In genomic region chr20:50931306-50932015, GRCh38 we compare ENCODE assay signal across 8 cellular contexts. TPM values are rescaled to one million over a fixed set of nuclear protein-coding genes. Genes with fewer than 3 reads are reported as not detected.
DNase-seq lines count a peak whose midpoint lies in the region; ATAC-seq and TF ChIP-seq lines count a peak whose summit lies in the region.

Gene ADNP, minus strand, starts transcription at chr20:50931437. Its CDS starts 27,441 bp downstream, at chr20:50903996.

- H3K4me1 Mint-ChIP-seq in GM23338 (peaks cover 37% of the 10 kb centered on the region), naive B cell (peaks cover 22 to 36% (median 31%) of the 10 kb centered on the region in 3 donors)
- H3K4me1 Mint-ChIP-seq in activated T-helper 1 cell treated with anti-CD3 and anti-CD28 coated beads, Interleukin-12 subunit alpha, Interleukin-12 subunit beta, Interleukin-2, Interleukin-4 antibody, amounts not matched to agents 30 ng/mL and 10 ng/mL and 1 ng/mL, durations not matched to agents 14 hours and 24 hours and 36 hours (ENCODE audit: low read depth): peaks cover 51% of the 10 kb centered on the region
- H3K4me1 Mint-ChIP-seq in stimulated activated effector memory CD8-positive, alpha-beta T cell treated with anti-CD3 and anti-CD28 coated beads, Interleukin-12 subunit alpha, Interleukin-12 subunit beta, amount 100 ng/mL, for 72 hours: peaks cover 28% of the 10 kb centered on the region

- ATAC-seq in GM23338: peak; percentile 77
- peak; percentile 66 to 68 for ATAC-seq in naive B cell (ENCODE audit: low read depth in 2 of 2)
- peak; percentile 77 for ATAC-seq in stimulated activated effector memory CD8-positive, alpha-beta T cell treated with anti-CD3 and anti-CD28 coated beads, Interleukin-12 subunit alpha, Interleukin-12 subunit beta, amount 100 ng/mL, for 72 hours

- H3K4me1 ChIP-seq in GM23338 (ENCODE audit: insufficient read depth): peaks cover 32% of the 10 kb centered on the region

- H3K27me3 ChIP-seq in GM23338 (ENCODE audit: insufficient read depth): no peaks in the 10 kb centered on the region

- TF ChIP-seq CTCF in GM23338 (conservative IDR thresholded peaks at IDR 0.05; ENCODE audit: low read depth in 2 of 2) (peak; percentile 50 to 57), LNCAP (IDR thresholded peaks at IDR 0.05) (peak; percentile 72)

- 0 out of 2 replicates have a peak, but pooled peaks cover 7% of the 10 kb centered on the region for H3F3A ChIP-seq in GM23338 (replicated peaks; ENCODE audit: low read depth)

- DNase-seq in EH (ENCODE audit: low read depth) (peak; percentile 90), GM23338 (ENCODE audit: low spot score) (peak; percentile 97), RPMI7951 (ENCODE audit: low read depth) (peak; percentile 93), fibroblast of gingiva (ENCODE audit: low read depth) (peak; percentile 91), naive B cell (peak; percentile 94)
- DNase-seq in activated T-helper 1 cell treated with anti-CD3 and anti-CD28 coated beads, Interleukin-12 subunit alpha, Interleukin-12 subunit beta, Interleukin-2, Interleukin-4 antibody, amounts not matched to agents 30 ng/mL and 10 ng/mL and 1 ng/mL, durations not matched to agents 14 hours and 24 hours and 36 hours (ENCODE audit: low spot score): peak; percentile 83
- peak; percentile 81 to 95 for DNase-seq in stimulated activated effector memory CD8-positive, alpha-beta T cell treated with anti-CD3 and anti-CD28 coated beads, Interleukin-12 subunit alpha, Interleukin-12 subunit beta, amount 100 ng/mL, for 72 hours (ENCODE audit: low spot score in 2 of 2)

- peaks cover 16% of the 10 kb centered on the region; the same call in 1 of the 2 replicates for H3K36me3 ChIP-seq in GM23338 (ENCODE audit: insufficient read depth)

- peak within 1 kb of the TSS; percentile 73 for H3K4me3 ChIP-seq in GM23338

- H3K27ac Mint-ChIP-seq in GM23338 (peak within 1 kb of the TSS; percentile 99), naive B cell (peak within 1 kb of the TSS; percentile 97 to 99 (median 99))
- H3K27ac Mint-ChIP-seq in activated T-helper 1 cell treated with anti-CD3 and anti-CD28 coated beads, Interleukin-12 subunit alpha, Interleukin-12 subunit beta, Interleukin-2, Interleukin-4 antibody, amounts not matched to agents 30 ng/mL and 10 ng/mL and 1 ng/mL, durations not matched to agents 14 hours and 24 hours and 36 hours: peak within 1 kb of the TSS; percentile 95
- H3K27ac Mint-ChIP-seq in stimulated activated effector memory CD8-positive, alpha-beta T cell treated with anti-CD3 and anti-CD28 coated beads, Interleukin-12 subunit alpha, Interleukin-12 subunit beta, amount 100 ng/mL, for 72 hours: peak within 1 kb of the TSS; percentile 94

- peak within 1 kb of the TSS; percentile 99 for H3K27ac ChIP-seq in GM23338 (ENCODE audit: low read depth)

- H3K4me3 Mint-ChIP-seq in GM23338: peak within 1 kb of the TSS; percentile 94
- peak within 1 kb of the TSS; percentile 87 for H3K4me3 Mint-ChIP-seq in activated T-helper 1 cell treated with anti-CD3 and anti-CD28 coated beads, Interleukin-12 subunit alpha, Interleukin-12 subunit beta, Interleukin-2, Interleukin-4 antibody, amounts not matched to agents 30 ng/mL and 10 ng/mL and 1 ng/mL, durations not matched to agents 14 hours and 24 hours and 36 hours
- peak within 1 kb of the TSS; percentile 88 to 100 (median 95) for H3K4me3 Mint-ChIP-seq in naive B cell
- H3K4me3 Mint-ChIP-seq in stimulated activated effector memory CD8-positive, alpha-beta T cell treated with anti-CD3 and anti-CD28 coated beads, Interleukin-12 subunit alpha, Interleukin-12 subunit beta, amount 100 ng/mL, for 72 hours: peak within 1 kb of the TSS; percentile 90

- intact Hi-C loops in activated T-helper 1 cell treated with anti-CD3 and anti-CD28 coated beads, Interleukin-12 subunit alpha, Interleukin-12 subunit beta, Interleukin-2, Interleukin-4 antibody, amounts not matched to agents 30 ng/mL and 10 ng/mL and 1 ng/mL, durations not matched to agents 14 hours and 24 hours and 36 hours (cut with micrococcal nuclease): loop anchor here (1.0 to 10.0 kb wide), 4 partner anchors 27 to 1657 kb away; partner anchors contain the start of genes DPM1, MOCS3, PARD6B and ZNFX1

- H3K9me2 ChIP-seq in GM23338 (ENCODE audit: insufficient read depth): no peaks in the 10 kb centered on the region

- H2AFZ ChIP-seq in GM23338: no peak within 1 kb of the TSS

- peak within 1 kb of the TSS; percentile 65 for H3K4me2 ChIP-seq in GM23338

- H3K27me3 Mint-ChIP-seq in GM23338 (ENCODE audit: insufficient read depth, low read depth, poor library complexity) (peaks cover 18% of the 10 kb centered on the region), naive B cell (no peaks in the 10 kb centered on the region)
- H3K27me3 Mint-ChIP-seq in activated T-helper 1 cell treated with anti-CD3 and anti-CD28 coated beads, Interleukin-12 subunit alpha, Interleukin-12 subunit beta, Interleukin-2, Interleukin-4 antibody, amounts not matched to agents 30 ng/mL and 10 ng/mL and 1 ng/mL, durations not matched to agents 14 hours and 24 hours and 36 hours (ENCODE audit: insufficient read depth): no peaks in the 10 kb centered on the region

- H3K9me3 Mint-ChIP-seq in GM23338: peaks cover 7% of the 10 kb centered on the region; the same call in 2 of the 3 replicates
- H3K9me3 Mint-ChIP-seq in activated T-helper 1 cell treated with anti-CD3 and anti-CD28 coated beads, Interleukin-12 subunit alpha, Interleukin-12 subunit beta, Interleukin-2, Interleukin-4 antibody, amounts not matched to agents 30 ng/mL and 10 ng/mL and 1 ng/mL, durations not matched to agents 14 hours and 24 hours and 36 hours: no peaks in the 10 kb centered on the region
- no peaks in the 10 kb centered on the region for H3K9me3 Mint-ChIP-seq in naive B cell
- no peaks in the 10 kb centered on the region for H3K9me3 Mint-ChIP-seq in stimulated activated effector memory CD8-positive, alpha-beta T cell treated with anti-CD3 and anti-CD28 coated beads, Interleukin-12 subunit alpha, Interleukin-12 subunit beta, amount 100 ng/mL, for 72 hours

- peaks cover 37% of the 10 kb centered on the region for H3K79me2 ChIP-seq in GM23338 (replicated peaks; ENCODE audit: insufficient read depth)

- peaks cover 79% of the 10 kb centered on the region for H3K36me3 Mint-ChIP-seq in GM23338 (ENCODE audit: low read depth)
- H3K36me3 Mint-ChIP-seq in activated T-helper 1 cell treated with anti-CD3 and anti-CD28 coated beads, Interleukin-12 subunit alpha, Interleukin-12 subunit beta, Interleukin-2, Interleukin-4 antibody, amounts not matched to agents 30 ng/mL and 10 ng/mL and 1 ng/mL, durations not matched to agents 14 hours and 24 hours and 36 hours (ENCODE audit: low read depth): peaks cover 57% of the 10 kb centered on the region
- H3K36me3 Mint-ChIP-seq in naive B cell: peaks cover 10 to 14% of the 10 kb centered on the region in 2 donors
- H3K36me3 Mint-ChIP-seq in stimulated activated effector memory CD8-positive, alpha-beta T cell treated with anti-CD3 and anti-CD28 coated beads, Interleukin-12 subunit alpha, Interleukin-12 subunit beta, amount 100 ng/mL, for 72 hours: peaks cover 95% of the 10 kb centered on the region

- H4K20me1 ChIP-seq in GM23338 (replicated peaks; ENCODE audit: insufficient read depth): peaks cover 24% of the 10 kb centered on the region

RNA-seq across cellular contexts. Expression of gene ADNP, which starts in this region (rescaled TPM):
- total RNA-seq in GM23338 (2014; rRNA removed; shearing (Covaris generic)): 95.0 and 98.0 TPM in 2 replicates
- 83.9 and 106 TPM in 2 replicates for polyA plus RNA-seq in GM23338 (2016; fragmentation: Nextera tagmentation; extraction: Ambion mirVana)
- total RNA-seq in RPMI7951 (2014; rRNA removed; shearing (Covaris generic)): 36.3 and 43.1 TPM in 2 replicates
- 77.4 and 85.8 TPM in 2 replicates for total RNA-seq in activated T-helper 1 cell treated with anti-CD3 and anti-CD28 coated beads, Interleukin-12 subunit alpha, Interleukin-12 subunit beta, Interleukin-2, Interleukin-4 antibody, amounts not matched to agents 30 ng/mL and 10 ng/mL and 1 ng/mL, durations not matched to agents 14 hours and 24 hours and 36 hours
- polyA plus RNA-seq in naive B cell (ENCODE audit: low read depth in 6 of 6): 10 to 100 TPM in 3 of 6 donors, 1 to 10 TPM in 3; 5.5 to 15.7 (median 9.5) TPM

Comparison
In these comparisons a context has a peak if more than half of its experiments do, and no peak if none do; other contexts are left out.
1. Peak in every context shown above with its lines: DNase-seq, ATAC-seq, H3K4me3 ChIP-seq and H3K27ac ChIP-seq.